In genomic region chr10:50613150-50613549, GRCh38 we compare ENCODE assay signal across 12 cellular contexts. TPM values are rescaled to one million over a fixed set of nuclear protein-coding genes. Genes with fewer than 3 reads are reported as not detected.
DNase-seq lines count a peak whose midpoint lies in the region; ATAC-seq and TF ChIP-seq lines count a peak whose summit lies in the region.
"Had no signal": no experiment of that assay in that cellular context is flagged by ENCODE, and none has a peak within 500 bp of the region (broad histone marks: within the 10 kb centered on the region; RNA-seq: fewer than 3 reads in every experiment).

No MANE protein-coding gene starts in this region.

- intact Hi-C loops in MCF 10A (cut with micrococcal nuclease) (no loop called here), posterior vena cava (cut with DNase I) (no loop called here)

- POLR2A ChIA-PET in MCF 10A (lab: Yijun Ruan, JAX), result interaction anchor here (3.8 kb wide), 1 partner anchor 10 kb away, joined by 22 read pairs; the partner anchor contains the start of gene SGMS1

- H3K36me3 Mint-ChIP-seq in MCF 10A (ENCODE audit: insufficient read depth, unreplicated experiment), result no peaks in the 10 kb centered on the region
- H3K36me3 Mint-ChIP-seq: activated naive CD4-positive, alpha-beta T cell treated with anti-CD3 and anti-CD28 coated beads, Interleukin-2, amount 50 U/mL, for 24 hours had no signal

- CTCF ChIA-PET in MCF 10A (lab: Yijun Ruan, JAX), result interaction anchor here (0.6 to 1.6 kb wide), 9 partner anchors 8 to 304 kb away, joined by 3 to 10 read pairs (median 3); no protein-coding TSS in a partner anchor

- ATAC-seq in GM18873 (IDR thresholded peaks at IDR 0.05; ENCODE audit: low FRiP score, unreplicated experiment), result peak; percentile 77
- ATAC-seq in HG02571 (IDR thresholded peaks at IDR 0.05; ENCODE audit: unreplicated experiment), result peak; percentile 71
- peak; percentile 44 for ATAC-seq in HG03575 (IDR thresholded peaks at IDR 0.05; ENCODE audit: extremely low read depth, insufficient number of reproducible peaks, low FRiP score, unreplicated experiment)
- ATAC-seq in stimulated activated naive CD8-positive, alpha-beta T cell treated with anti-CD3 and anti-CD28 coated beads, Interleukin-15, amount 100 ng/mL, for 72 hours, result peak; percentile 91
- ATAC-seq: Right ventricle myocardium inferior had no signal

- H3K27ac Mint-ChIP-seq in stimulated activated naive CD8-positive, alpha-beta T cell treated with anti-CD3 and anti-CD28 coated beads, Interleukin-15, amount 100 ng/mL, for 72 hours, result no peak overlapping the region
- no peak overlapping the region for H3K27ac Mint-ChIP-seq in MCF 10A (ENCODE audit: low read depth, unreplicated experiment)
- H3K27ac Mint-ChIP-seq: activated naive CD4-positive, alpha-beta T cell treated with anti-CD3 and anti-CD28 coated beads, Interleukin-2, amount 50 U/mL, for 24 hours had no signal

- H3K27me3 Mint-ChIP-seq in stimulated activated naive CD8-positive, alpha-beta T cell treated with anti-CD3 and anti-CD28 coated beads, Interleukin-15, amount 100 ng/mL, for 72 hours, result no peaks in the 10 kb centered on the region
- H3K27me3 Mint-ChIP-seq in MCF 10A (ENCODE audit: insufficient read depth, unreplicated experiment), result no peaks in the 10 kb centered on the region
- H3K27me3 Mint-ChIP-seq: activated naive CD4-positive, alpha-beta T cell treated with anti-CD3 and anti-CD28 coated beads, Interleukin-2, amount 50 U/mL, for 24 hours had no signal

- peak in 1 of 2 donors; percentile 49 for DNase-seq in stimulated activated naive CD8-positive, alpha-beta T cell treated with anti-CD3 and anti-CD28 coated beads, Interleukin-15, amount 100 ng/mL, for 72 hours
- DNase-seq in MCF 10A (ENCODE audit: unreplicated experiment), result no peak
- DNase-seq in activated CD4-positive, CD25-positive, alpha-beta regulatory T cell (lab: John Stamatoyannopoulos, UW), result no peak
- DNase-seq in posterior vena cava (ENCODE audit: low spot score), result no peak
- DNase-seq: DMS153; NCI-H446 treated with DMSO at 0.1 percent for 48 hours; stimulated activated CD4-positive, alpha-beta T cell treated with anti-CD3 and anti-CD28 coated beads, Interleukin-4, amount 100 ng/mL, for 1 hour had no signal

- H3K9me3 Mint-ChIP-seq in stimulated activated naive CD8-positive, alpha-beta T cell treated with anti-CD3 and anti-CD28 coated beads, Interleukin-15, amount 100 ng/mL, for 72 hours, result no peaks in the 10 kb centered on the region
- no peaks in the 10 kb centered on the region for H3K9me3 Mint-ChIP-seq in MCF 10A (ENCODE audit: unreplicated experiment)
- H3K9me3 Mint-ChIP-seq: activated naive CD4-positive, alpha-beta T cell treated with anti-CD3 and anti-CD28 coated beads, Interleukin-2, amount 50 U/mL, for 24 hours had no signal

- no peak for TF ChIP-seq CTCF in MCF 10A (IDR thresholded peaks at IDR 0.05; ENCODE audit: unreplicated experiment)

- no peak overlapping the region for H3K4me3 Mint-ChIP-seq in stimulated activated naive CD8-positive, alpha-beta T cell treated with anti-CD3 and anti-CD28 coated beads, Interleukin-15, amount 100 ng/mL, for 72 hours
- H3K4me3 Mint-ChIP-seq in MCF 10A (ENCODE audit: unreplicated experiment), result no peak overlapping the region
- H3K4me3 Mint-ChIP-seq: activated naive CD4-positive, alpha-beta T cell treated with anti-CD3 and anti-CD28 coated beads, Interleukin-2, amount 50 U/mL, for 24 hours had no signal

- H3K4me1 Mint-ChIP-seq in stimulated activated naive CD8-positive, alpha-beta T cell treated with anti-CD3 and anti-CD28 coated beads, Interleukin-15, amount 100 ng/mL, for 72 hours, result peaks cover 55% of the 10 kb centered on the region
- peaks cover 4% of the 10 kb centered on the region for H3K4me1 Mint-ChIP-seq in MCF 10A (ENCODE audit: insufficient read depth, unreplicated experiment)

- BruUV-seq in MCF 10A (replicated peaks; lab: Mats Ljungman, UMichigan), result no TSS peak

RNA-seq across cellular contexts. Expression of gene SGMS1, which starts 10.6 kb away (rescaled TPM):
- total RNA-seq in MCF 10A (2022) (21.7 and 24.7 TPM in 2 replicates), posterior vena cava (10 to 100 TPM; 33.7 to 37.5 TPM)
